Comparison of ENCODE assay signal across 3 cellular contexts in genomic region chr18:9389706-9390105, GRCh38.
"Had no signal": no experiment of that assay in that cellular context is flagged by ENCODE, and none has a peak within 500 bp of the region (broad histone marks: within the 10 kb centered on the region; RNA-seq: fewer than 3 reads in every experiment).

No MANE protein-coding gene starts in this region.

- H3K4me3 ChIP-seq: GM12878 had no signal

- DNase-seq: GDM1, GF-D8 had no signal

- ATAC-seq: GM12878 had no signal
